13 cellular contexts compared by ENCODE assay signal in the genomic region with DNA sequence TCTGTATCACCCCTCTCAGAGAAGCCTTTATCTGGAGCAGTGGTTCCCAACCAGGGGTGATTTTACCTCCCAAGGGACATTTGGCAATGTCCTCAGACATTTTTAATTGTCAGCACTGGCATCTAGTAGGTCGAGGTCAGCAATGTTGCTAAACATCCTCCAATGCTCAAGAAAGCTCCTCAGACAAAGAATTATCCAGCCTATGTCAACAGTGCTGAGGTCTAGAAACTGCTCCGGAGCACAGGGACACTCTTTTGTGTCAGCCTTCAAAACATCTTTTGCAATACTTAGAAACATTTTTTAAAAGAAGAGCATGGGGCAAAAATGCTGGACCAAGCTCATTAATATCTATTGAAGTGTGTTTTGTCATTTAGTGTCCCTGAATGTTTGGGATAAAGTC.
DNase-seq lines count a peak whose midpoint lies in the region; ATAC-seq, FAIRE-seq and TF ChIP-seq lines count a peak whose summit lies in the region.
"Had no signal": no experiment of that assay in that cellular context is flagged by ENCODE, and none has a peak within 500 bp of the region (broad histone marks: within the 10 kb centered on the region; RNA-seq: fewer than 3 reads in every experiment).

No MANE protein-coding gene starts in this region.

- H3K36me3 Mint-ChIP-seq in activated T-helper 1 cell treated with anti-CD3 and anti-CD28 coated beads, Interleukin-12 subunit alpha, Interleukin-12 subunit beta, Interleukin-2, Interleukin-4 antibody, amounts not matched to agents 30 ng/mL and 10 ng/mL and 1 ng/mL, durations not matched to agents 14 hours and 24 hours and 36 hours (ENCODE audit: low read depth), result peaks cover 13% of the 10 kb centered on the region

- peaks cover 31% of the 10 kb centered on the region for H3K79me2 ChIP-seq in keratinocyte (ENCODE audit: control insufficient read depth, insufficient read depth, low read length)

- in situ Hi-C loops in G401 (cut with HindIII; ENCODE audit: low sequenced_read_pairs), result no loop called here

- H3K4me1 Mint-ChIP-seq in activated T-helper 1 cell treated with anti-CD3 and anti-CD28 coated beads, Interleukin-12 subunit alpha, Interleukin-12 subunit beta, Interleukin-2, Interleukin-4 antibody, amounts not matched to agents 30 ng/mL and 10 ng/mL and 1 ng/mL, durations not matched to agents 14 hours and 24 hours and 36 hours (ENCODE audit: low read depth), result peaks cover 51% of the 10 kb centered on the region

- H3K27me3 ChIP-seq in keratinocyte (ENCODE audit: control insufficient read depth, extremely low read depth, insufficient read depth, low read length) (no peaks in the 10 kb centered on the region), stomach smooth muscle (ENCODE audit: control insufficient read depth in 1 of 2, insufficient read depth in 2 of 2, low read length in 2 of 2) (no peaks in the 10 kb centered on the region)

- H3K4me1 ChIP-seq in keratinocyte (ENCODE audit: control insufficient read depth, extremely low read depth, insufficient read depth, low read length) (peaks cover 23% of the 10 kb centered on the region), stomach smooth muscle (ENCODE audit: control insufficient read depth, insufficient read depth, low read length) (peaks cover 15% of the 10 kb centered on the region)

- no peak overlapping the region for H3K9ac ChIP-seq in keratinocyte (ENCODE audit: control insufficient read depth, extremely low read depth, insufficient read depth, low read length)
- H3K9ac ChIP-seq in stomach smooth muscle (ENCODE audit: low read length in 2 of 2), result no peak overlapping the region

- peak overlapping the region; percentile 61 for H3K27ac Mint-ChIP-seq in activated T-helper 1 cell treated with anti-CD3 and anti-CD28 coated beads, Interleukin-12 subunit alpha, Interleukin-12 subunit beta, Interleukin-2, Interleukin-4 antibody, amounts not matched to agents 30 ng/mL and 10 ng/mL and 1 ng/mL, durations not matched to agents 14 hours and 24 hours and 36 hours

- DNase-seq in G401 (ENCODE audit: low spot score) (peak; percentile 8), keratinocyte (ENCODE audit: low read depth, low spot score) (no peak), NCI-H2081 (lab: John Stamatoyannopoulos, UW) (no peak), lower leg skin (ENCODE audit: low spot score in 2 of 2) (no peak)
- no peak for DNase-seq in activated T-helper 1 cell treated with anti-CD3 and anti-CD28 coated beads, Interleukin-12 subunit alpha, Interleukin-12 subunit beta, Interleukin-2, Interleukin-4 antibody, amounts not matched to agents 30 ng/mL and 10 ng/mL and 1 ng/mL, durations not matched to agents 14 hours and 24 hours and 36 hours (ENCODE audit: low spot score)
- DNase-seq: activated CD4-positive, alpha-beta T cell treated with anti-CD3 and anti-CD28 coated beads, Interleukin-2, amount 50 U/mL, for 1 hour; activated effector memory CD4-positive, alpha-beta T cell treated with Interleukin-2 at 50 U/mL for 16 hours; cerebellar nuclear complex; MG63; stimulated activated CD4-positive, alpha-beta T cell treated with anti-CD3 and anti-CD28 coated beads, Interleukin-1b, Interleukin-23, amount 100 ng/mL, for 48 hours; T-helper 1 cell had no signal

- peak overlapping the region; percentile 86 for H3K4me2 ChIP-seq in keratinocyte (ENCODE audit: control insufficient read depth, extremely low read depth, insufficient read depth, low read depth, low read length)

- ATAC-seq in GM18517 (IDR thresholded peaks at IDR 0.05; ENCODE audit: unreplicated experiment), result no peak

- H3K9me3 ChIP-seq in keratinocyte (ENCODE audit: control insufficient read depth, low read depth, low read length), result no peaks in the 10 kb centered on the region
- H3K9me3 ChIP-seq in stomach smooth muscle (ENCODE audit: control insufficient read depth in 2 of 2, low read length in 2 of 2), result no peaks in the 10 kb centered on the region
- H3K9me3 ChIP-seq: MG63 had no signal

- no peak for TF ChIP-seq POLR2A in lower leg skin (IDR thresholded peaks at IDR 0.05)

- H3K4me3 Mint-ChIP-seq in activated T-helper 1 cell treated with anti-CD3 and anti-CD28 coated beads, Interleukin-12 subunit alpha, Interleukin-12 subunit beta, Interleukin-2, Interleukin-4 antibody, amounts not matched to agents 30 ng/mL and 10 ng/mL and 1 ng/mL, durations not matched to agents 14 hours and 24 hours and 36 hours, result no peak overlapping the region

- intact Hi-C loops in activated T-helper 1 cell treated with anti-CD3 and anti-CD28 coated beads, Interleukin-12 subunit alpha, Interleukin-12 subunit beta, Interleukin-2, Interleukin-4 antibody, amounts not matched to agents 30 ng/mL and 10 ng/mL and 1 ng/mL, durations not matched to agents 14 hours and 24 hours and 36 hours (cut with micrococcal nuclease), result loop anchor here (10.0 kb wide), 2 partner anchors 448 to 1432 kb away; no protein-coding TSS in a partner anchor
- intact Hi-C loops in lower leg skin (cut with DNase I; ENCODE audit: low total_unique reads), result no loop called here

- 36 to 37% methylated on average over 2 of the region's 2 CpGs for WGBS in lower leg skin, 2 donors

- TF ChIP-seq CTCF in keratinocyte (optimal IDR thresholded peaks at IDR 0.05 in 1 of 3, IDR thresholded peaks at IDR 0.05 in 1 of 3, conservative IDR thresholded peaks at IDR 0.05 in 1 of 3; ENCODE audit: extremely low read depth in 1 of 3, insufficient read depth in 2 of 3, low read length in 3 of 3) (no peak), lower leg skin (IDR thresholded peaks at IDR 0.05) (no peak)

- no peak for FAIRE-seq in keratinocyte (lab: Jason Lieb, UNC)

- no peaks in the 10 kb centered on the region for H4K20me1 ChIP-seq in keratinocyte (ENCODE audit: control insufficient read depth, extremely low read depth, insufficient read depth, low read length)

- H3K4me3 ChIP-seq in keratinocyte (ENCODE audit: control insufficient read depth in 2 of 3, extremely low read depth in 1 of 3, insufficient read depth in 2 of 3, low read depth in 1 of 3, low read length in 3 of 3) (peak overlapping the region in 1 of 3 experiments; percentile 70), stomach smooth muscle (ENCODE audit: low read length in 2 of 2) (no peak overlapping the region), lower leg skin (ENCODE audit: low read depth, poor library complexity, severe bottlenecking) (no peak overlapping the region)
- H3K4me3 ChIP-seq: MG63 had no signal

- H2AFZ ChIP-seq in keratinocyte (ENCODE audit: control insufficient read depth, low read length), result no peak overlapping the region

- H3K27ac ChIP-seq in keratinocyte (ENCODE audit: control insufficient read depth, insufficient read depth, low read length) (peak overlapping the region; percentile 86), stomach smooth muscle (ENCODE audit: low read length) (peak overlapping the region; percentile 31)

- no peaks in the 10 kb centered on the region for H3K9me1 ChIP-seq in keratinocyte (ENCODE audit: control insufficient read depth, extremely low read depth, insufficient read depth, low read length)

- H3K27me3 Mint-ChIP-seq in activated T-helper 1 cell treated with anti-CD3 and anti-CD28 coated beads, Interleukin-12 subunit alpha, Interleukin-12 subunit beta, Interleukin-2, Interleukin-4 antibody, amounts not matched to agents 30 ng/mL and 10 ng/mL and 1 ng/mL, durations not matched to agents 14 hours and 24 hours and 36 hours (ENCODE audit: insufficient read depth), result no peaks in the 10 kb centered on the region

- dilution Hi-C loops in keratinocyte (cut with MboI; ENCODE audit: extremely low pct_ligation_motif_present, low sequenced_read_pairs), result no loop called here

- H3K9me3 Mint-ChIP-seq in activated T-helper 1 cell treated with anti-CD3 and anti-CD28 coated beads, Interleukin-12 subunit alpha, Interleukin-12 subunit beta, Interleukin-2, Interleukin-4 antibody, amounts not matched to agents 30 ng/mL and 10 ng/mL and 1 ng/mL, durations not matched to agents 14 hours and 24 hours and 36 hours, result no peaks in the 10 kb centered on the region

- no peaks in the 10 kb centered on the region for H3K36me3 ChIP-seq in keratinocyte (ENCODE audit: control insufficient read depth in 2 of 2, extremely low read depth in 1 of 2, insufficient read depth in 2 of 2, low read length in 2 of 2)
- no peaks in the 10 kb centered on the region for H3K36me3 ChIP-seq in stomach smooth muscle (ENCODE audit: control insufficient read depth in 2 of 2, insufficient read depth in 2 of 2, low read length in 2 of 2)
- H3K36me3 ChIP-seq: MG63 had no signal
